Comparison of ENCODE assay signal across 1 cellular context in the genomic region with DNA sequence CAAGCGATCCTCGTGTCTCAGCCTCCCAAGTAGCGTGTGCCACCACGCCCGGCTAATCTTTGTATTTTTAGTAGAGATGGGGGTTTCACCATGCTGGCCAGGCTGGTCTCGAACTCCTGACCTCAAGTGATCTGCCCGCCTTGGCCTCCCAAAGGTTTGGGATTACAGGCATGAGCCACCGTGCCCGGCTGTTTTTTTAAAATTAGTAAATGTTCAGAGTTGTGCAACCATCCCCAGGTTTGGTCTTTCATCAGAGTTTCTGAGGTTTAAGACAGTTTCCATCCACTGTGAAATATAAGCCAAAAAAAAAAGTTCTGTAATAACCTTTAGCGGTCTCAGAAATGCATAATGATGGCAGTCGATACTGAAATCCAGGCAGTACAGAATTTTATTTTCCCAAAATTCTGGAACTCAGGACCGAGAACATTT.
TF ChIP-seq lines count a peak whose summit lies in the region.

No MANE protein-coding gene starts in this region.

TF ChIP-seq in HepG2, 621 proteins besides CTCF, POLR2A, EP300 and RAD21 (continued from another document and continues in another):
- TF ChIP-seq, protein P1, sequence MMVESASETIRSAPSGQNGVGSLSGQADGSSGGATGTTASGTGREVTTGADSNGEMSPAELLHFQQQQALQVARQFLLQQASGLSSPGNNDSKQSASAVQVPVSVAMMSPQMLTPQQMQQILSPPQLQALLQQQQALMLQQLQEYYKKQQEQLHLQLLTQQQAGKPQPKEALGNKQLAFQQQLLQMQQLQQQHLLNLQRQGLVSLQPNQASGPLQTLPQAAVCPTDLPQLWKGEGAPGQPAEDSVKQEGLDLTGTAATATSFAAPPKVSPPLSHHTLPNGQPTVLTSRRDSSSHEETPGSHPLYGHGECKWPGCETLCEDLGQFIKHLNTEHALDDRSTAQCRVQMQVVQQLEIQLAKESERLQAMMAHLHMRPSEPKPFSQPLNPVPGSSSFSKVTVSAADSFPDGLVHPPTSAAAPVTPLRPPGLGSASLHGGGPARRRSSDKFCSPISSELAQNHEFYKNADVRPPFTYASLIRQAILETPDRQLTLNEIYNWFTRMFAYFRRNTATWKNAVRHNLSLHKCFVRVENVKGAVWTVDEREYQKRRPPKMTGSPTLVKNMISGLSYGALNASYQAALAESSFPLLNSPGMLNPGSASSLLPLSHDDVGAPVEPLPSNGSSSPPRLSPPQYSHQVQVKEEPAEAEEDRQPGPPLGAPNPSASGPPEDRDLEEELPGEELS (CRISPR knock-in tag; IDR thresholded peaks at IDR 0.05), result no peak
- TF ChIP-seq TEAD2 (CRISPR knock-in tag; IDR thresholded peaks at IDR 0.05) (no peak), KLF12 (CRISPR knock-in tag; IDR thresholded peaks at IDR 0.05; ENCODE audit: borderline replicate concordance) (no peak), HOXA7 (CRISPR knock-in tag; IDR thresholded peaks at IDR 0.05) (no peak), MED8 (CRISPR knock-in tag; IDR thresholded peaks at IDR 0.05; ENCODE audit: insufficient replicate concordance) (no peak), ZMYM4 (CRISPR knock-in tag; IDR thresholded peaks at IDR 0.05) (0 out of 2 replicates have a peak, but pooled peaks have one; percentile 19), PAX8 (CRISPR knock-in tag; IDR thresholded peaks at IDR 0.05; ENCODE audit: borderline replicate concordance) (no peak), ZNF703 (CRISPR knock-in tag; IDR thresholded peaks at IDR 0.05; ENCODE audit: borderline replicate concordance) (no peak), RARA (CRISPR knock-in tag; IDR thresholded peaks at IDR 0.05) (no peak), FOXP1 (IDR thresholded peaks at IDR 0.05) (no peak), FOXP1 (CRISPR knock-in tag; IDR thresholded peaks at IDR 0.05) (no peak), ZNF879 (CRISPR knock-in tag; IDR thresholded peaks at IDR 0.05) (no peak), ZFP36 (IDR thresholded peaks at IDR 0.05; ENCODE audit: borderline replicate concordance, low read depth, low read length, partially characterized antibody) (no peak), ZNF282 (IDR thresholded peaks at IDR 0.05; ENCODE audit: partially characterized antibody) (no peak), ZNF253 (CRISPR knock-in tag; IDR thresholded peaks at IDR 0.05; ENCODE audit: borderline replicate concordance) (no peak), GZF1 (CRISPR knock-in tag; IDR thresholded peaks at IDR 0.05) (no peak), ZFP90 (CRISPR knock-in tag; IDR thresholded peaks at IDR 0.05; ENCODE audit: borderline replicate concordance) (no peak), ZSCAN20 (CRISPR knock-in tag; IDR thresholded peaks at IDR 0.05; ENCODE audit: borderline replicate concordance) (no peak), ZNF317 (CRISPR knock-in tag; IDR thresholded peaks at IDR 0.05) (0 out of 2 replicates have a peak, but pooled peaks have one; percentile 52), HNF4A (CRISPR knock-in tag; IDR thresholded peaks at IDR 0.05) (no peak), SP4 (CRISPR knock-in tag; IDR thresholded peaks at IDR 0.05) (no peak), HNRNPK (IDR thresholded peaks at IDR 0.05; ENCODE audit: low read depth, low read length, poor library complexity, severe bottlenecking) (no peak), HMGA1 (CRISPR knock-in tag; conservative IDR thresholded peaks at IDR 0.05) (no peak), KDM3A (CRISPR knock-in tag; IDR thresholded peaks at IDR 0.05; ENCODE audit: low read depth) (no peak), ZNF567 (CRISPR knock-in tag; IDR thresholded peaks at IDR 0.05; ENCODE audit: borderline replicate concordance) (no peak), SNAI1 (CRISPR knock-in tag; IDR thresholded peaks at IDR 0.05; ENCODE audit: borderline replicate concordance) (0 out of 2 replicates have a peak, but pooled peaks have one; percentile 78), ZFYVE20 (CRISPR knock-in tag; IDR thresholded peaks at IDR 0.05; ENCODE audit: borderline replicate concordance, low read depth) (no peak), MED13 (CRISPR knock-in tag; IDR thresholded peaks at IDR 0.05) (no peak), KDM5A (IDR thresholded peaks at IDR 0.05; ENCODE audit: borderline replicate concordance, low read length) (peak; percentile 79; the same call in 1 of the 2 replicates), ZC3H4 (CRISPR knock-in tag; IDR thresholded peaks at IDR 0.05; ENCODE audit: borderline replicate concordance) (no peak), HNRNPUL1 (IDR thresholded peaks at IDR 0.05; ENCODE audit: low read depth, low read length) (no peak), HOXA9 (CRISPR knock-in tag; IDR thresholded peaks at IDR 0.05; ENCODE audit: borderline replicate concordance) (no peak), PAF1 (CRISPR knock-in tag; IDR thresholded peaks at IDR 0.05) (no peak), ZNF7 (CRISPR knock-in tag; IDR thresholded peaks at IDR 0.05) (no peak), ZNF709 (CRISPR knock-in tag; IDR thresholded peaks at IDR 0.05) (no peak), ZNF619 (CRISPR knock-in tag; IDR thresholded peaks at IDR 0.05) (no peak), CBX1 (IDR thresholded peaks at IDR 0.05; ENCODE audit: low read depth) (no peak), ISL2 (CRISPR knock-in tag; IDR thresholded peaks at IDR 0.05) (0 out of 2 replicates have a peak, but pooled peaks have one; percentile 25), ZNF350 (CRISPR knock-in tag; IDR thresholded peaks at IDR 0.05; ENCODE audit: borderline replicate concordance, low read depth) (peak; percentile 25; the same call in 1 of the 2 replicates), ZFP62 (CRISPR knock-in tag; IDR thresholded peaks at IDR 0.05) (no peak), ZNF451 (CRISPR knock-in tag; IDR thresholded peaks at IDR 0.05) (no peak), CC2D1A (CRISPR knock-in tag; IDR thresholded peaks at IDR 0.05) (no peak), ZNF572 (CRISPR knock-in tag; IDR thresholded peaks at IDR 0.05) (no peak), PHF21A (CRISPR knock-in tag; IDR thresholded peaks at IDR 0.05) (no peak), ZNF816 (CRISPR knock-in tag; IDR thresholded peaks at IDR 0.05; ENCODE audit: borderline replicate concordance) (no peak), NCOA5 (CRISPR knock-in tag; IDR thresholded peaks at IDR 0.05) (no peak)
- TF ChIP-seq, protein P2, sequence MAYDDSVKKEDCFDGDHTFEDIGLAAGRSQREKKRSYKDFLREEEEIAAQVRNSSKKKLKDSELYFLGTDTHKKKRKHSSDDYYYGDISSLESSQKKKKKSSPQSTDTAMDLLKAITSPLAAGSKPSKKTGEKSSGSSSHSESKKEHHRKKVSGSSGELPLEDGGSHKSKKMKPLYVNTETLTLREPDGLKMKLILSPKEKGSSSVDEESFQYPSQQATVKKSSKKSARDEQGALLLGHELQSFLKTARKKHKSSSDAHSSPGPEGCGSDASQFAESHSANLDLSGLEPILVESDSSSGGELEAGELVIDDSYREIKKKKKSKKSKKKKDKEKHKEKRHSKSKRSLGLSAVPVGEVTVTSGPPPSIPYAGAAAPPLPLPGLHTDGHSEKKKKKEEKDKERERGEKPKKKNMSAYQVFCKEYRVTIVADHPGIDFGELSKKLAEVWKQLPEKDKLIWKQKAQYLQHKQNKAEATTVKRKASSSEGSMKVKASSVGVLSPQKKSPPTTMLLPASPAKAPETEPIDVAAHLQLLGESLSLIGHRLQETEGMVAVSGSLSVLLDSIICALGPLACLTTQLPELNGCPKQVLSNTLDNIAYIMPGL (CRISPR knock-in tag; IDR thresholded peaks at IDR 0.05; ENCODE audit: borderline replicate concordance in 1 of 2, low read depth in 1 of 2), result peak in 1 of 2 experiments; percentile 49; a peak in 1 of 4 replicates
- TF ChIP-seq, protein P3, sequence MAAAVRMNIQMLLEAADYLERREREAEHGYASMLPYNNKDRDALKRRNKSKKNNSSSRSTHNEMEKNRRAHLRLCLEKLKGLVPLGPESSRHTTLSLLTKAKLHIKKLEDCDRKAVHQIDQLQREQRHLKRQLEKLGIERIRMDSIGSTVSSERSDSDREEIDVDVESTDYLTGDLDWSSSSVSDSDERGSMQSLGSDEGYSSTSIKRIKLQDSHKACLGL (CRISPR knock-in tag; IDR thresholded peaks at IDR 0.05), result no peak
- TF ChIP-seq, protein P4, sequence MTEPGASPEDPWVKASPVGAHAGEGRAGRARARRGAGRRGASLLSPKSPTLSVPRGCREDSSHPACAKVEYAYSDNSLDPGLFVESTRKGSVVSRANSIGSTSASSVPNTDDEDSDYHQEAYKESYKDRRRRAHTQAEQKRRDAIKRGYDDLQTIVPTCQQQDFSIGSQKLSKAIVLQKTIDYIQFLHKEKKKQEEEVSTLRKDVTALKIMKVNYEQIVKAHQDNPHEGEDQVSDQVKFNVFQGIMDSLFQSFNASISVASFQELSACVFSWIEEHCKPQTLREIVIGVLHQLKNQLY (CRISPR knock-in tag; IDR thresholded peaks at IDR 0.05), result no peak
- TF ChIP-seq, protein P5, sequence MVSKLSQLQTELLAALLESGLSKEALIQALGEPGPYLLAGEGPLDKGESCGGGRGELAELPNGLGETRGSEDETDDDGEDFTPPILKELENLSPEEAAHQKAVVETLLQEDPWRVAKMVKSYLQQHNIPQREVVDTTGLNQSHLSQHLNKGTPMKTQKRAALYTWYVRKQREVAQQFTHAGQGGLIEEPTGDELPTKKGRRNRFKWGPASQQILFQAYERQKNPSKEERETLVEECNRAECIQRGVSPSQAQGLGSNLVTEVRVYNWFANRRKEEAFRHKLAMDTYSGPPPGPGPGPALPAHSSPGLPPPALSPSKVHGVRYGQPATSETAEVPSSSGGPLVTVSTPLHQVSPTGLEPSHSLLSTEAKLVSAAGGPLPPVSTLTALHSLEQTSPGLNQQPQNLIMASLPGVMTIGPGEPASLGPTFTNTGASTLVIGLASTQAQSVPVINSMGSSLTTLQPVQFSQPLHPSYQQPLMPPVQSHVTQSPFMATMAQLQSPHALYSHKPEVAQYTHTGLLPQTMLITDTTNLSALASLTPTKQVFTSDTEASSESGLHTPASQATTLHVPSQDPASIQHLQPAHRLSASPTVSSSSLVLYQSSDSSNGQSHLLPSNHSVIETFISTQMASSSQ (IDR thresholded peaks at IDR 0.05; ENCODE audit: low read depth), result no peak
- TF ChIP-seq, protein P5 (CRISPR knock-in tag; IDR thresholded peaks at IDR 0.05; ENCODE audit: borderline replicate concordance), result no peak
- TF ChIP-seq, protein P6, sequence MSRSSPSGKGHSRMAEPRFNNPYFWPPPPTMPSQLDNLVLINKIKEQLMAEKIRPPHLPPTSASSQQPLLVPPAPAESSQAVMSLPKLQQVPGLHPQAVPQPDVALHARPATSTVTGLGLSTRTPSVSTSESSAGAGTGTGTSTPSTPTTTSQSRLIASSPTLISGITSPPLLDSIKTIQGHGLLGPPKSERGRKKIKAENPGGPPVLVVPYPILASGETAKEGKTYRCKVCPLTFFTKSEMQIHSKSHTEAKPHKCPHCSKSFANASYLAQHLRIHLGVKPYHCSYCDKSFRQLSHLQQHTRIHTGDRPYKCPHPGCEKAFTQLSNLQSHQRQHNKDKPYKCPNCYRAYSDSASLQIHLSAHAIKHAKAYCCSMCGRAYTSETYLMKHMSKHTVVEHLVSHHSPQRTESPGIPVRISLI (CRISPR knock-in tag; IDR thresholded peaks at IDR 0.05; ENCODE audit: borderline replicate concordance), result peak; percentile 76
- TF ChIP-seq, protein P7, sequence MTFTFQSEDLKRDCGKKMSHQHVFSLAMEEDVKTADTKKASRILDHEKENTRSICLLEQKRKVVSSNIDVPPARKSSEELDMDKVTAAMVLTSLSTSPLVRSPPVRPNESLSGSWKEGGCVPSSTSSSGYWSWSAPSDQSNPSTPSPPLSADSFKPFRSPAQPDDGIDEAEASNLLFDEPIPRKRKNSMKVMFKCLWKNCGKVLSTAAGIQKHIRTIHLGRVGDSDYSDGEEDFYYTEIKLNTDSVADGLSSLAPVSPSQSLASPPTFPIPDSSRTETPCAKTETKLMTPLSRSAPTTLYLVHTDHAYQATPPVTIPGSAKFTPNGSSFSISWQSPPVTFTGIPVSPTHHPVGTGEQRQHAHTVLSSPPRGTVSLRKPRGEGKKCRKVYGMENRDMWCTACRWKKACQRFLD (CRISPR knock-in tag; IDR thresholded peaks at IDR 0.05; ENCODE audit: borderline replicate concordance), result no peak
- TF ChIP-seq, protein P8, sequence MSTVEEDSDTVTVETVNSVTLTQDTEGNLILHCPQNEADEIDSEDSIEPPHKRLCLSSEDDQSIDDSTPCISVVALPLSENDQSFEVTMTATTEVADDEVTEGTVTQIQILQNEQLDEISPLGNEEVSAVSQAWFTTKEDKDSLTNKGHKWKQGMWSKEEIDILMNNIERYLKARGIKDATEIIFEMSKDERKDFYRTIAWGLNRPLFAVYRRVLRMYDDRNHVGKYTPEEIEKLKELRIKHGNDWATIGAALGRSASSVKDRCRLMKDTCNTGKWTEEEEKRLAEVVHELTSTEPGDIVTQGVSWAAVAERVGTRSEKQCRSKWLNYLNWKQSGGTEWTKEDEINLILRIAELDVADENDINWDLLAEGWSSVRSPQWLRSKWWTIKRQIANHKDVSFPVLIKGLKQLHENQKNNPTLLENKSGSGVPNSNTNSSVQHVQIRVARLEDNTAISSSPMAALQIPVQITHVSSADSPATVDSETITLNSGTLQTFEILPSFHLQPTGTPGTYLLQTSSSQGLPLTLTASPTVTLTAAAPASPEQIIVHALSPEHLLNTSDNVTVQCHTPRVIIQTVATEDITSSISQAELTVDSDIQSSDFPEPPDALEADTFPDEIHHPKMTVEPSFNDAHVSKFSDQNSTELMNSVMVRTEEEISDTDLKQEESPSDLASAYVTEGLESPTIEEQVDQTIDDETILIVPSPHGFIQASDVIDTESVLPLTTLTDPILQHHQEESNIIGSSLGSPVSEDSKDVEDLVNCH (CRISPR knock-in tag; IDR thresholded peaks at IDR 0.05), result no peak
- TF ChIP-seq, protein P9, sequence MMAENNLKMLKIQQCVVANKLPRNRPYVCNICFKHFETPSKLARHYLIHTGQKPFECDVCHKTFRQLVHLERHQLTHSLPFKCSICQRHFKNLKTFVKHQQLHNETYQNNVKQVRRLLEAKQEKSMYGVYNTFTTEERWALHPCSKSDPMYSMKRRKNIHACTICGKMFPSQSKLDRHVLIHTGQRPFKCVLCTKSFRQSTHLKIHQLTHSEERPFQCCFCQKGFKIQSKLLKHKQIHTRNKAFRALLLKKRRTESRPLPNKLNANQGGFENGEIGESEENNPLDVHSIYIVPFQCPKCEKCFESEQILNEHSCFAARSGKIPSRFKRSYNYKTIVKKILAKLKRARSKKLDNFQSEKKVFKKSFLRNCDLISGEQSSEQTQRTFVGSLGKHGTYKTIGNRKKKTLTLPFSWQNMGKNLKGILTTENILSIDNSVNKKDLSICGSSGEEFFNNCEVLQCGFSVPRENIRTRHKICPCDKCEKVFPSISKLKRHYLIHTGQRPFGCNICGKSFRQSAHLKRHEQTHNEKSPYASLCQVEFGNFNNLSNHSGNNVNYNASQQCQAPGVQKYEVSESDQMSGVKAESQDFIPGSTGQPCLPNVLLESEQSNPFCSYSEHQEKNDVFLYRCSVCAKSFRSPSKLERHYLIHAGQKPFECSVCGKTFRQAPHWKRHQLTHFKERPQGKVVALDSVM (CRISPR knock-in tag; IDR thresholded peaks at IDR 0.05), result peak; percentile 98
